In genomic region chr14:76232782-76233181, GRCh38 we compare ENCODE assay signal across 1 cellular context.
TF ChIP-seq lines count a peak whose summit lies in the region.

No MANE protein-coding gene starts in this region.

TF ChIP-seq in HepG2, 621 proteins besides CTCF, POLR2A, EP300 and RAD21 (continued from another document):
- peak; percentile 32; the same call in 1 of the 2 replicates for TF ChIP-seq POGZ (CRISPR knock-in tag; IDR thresholded peaks at IDR 0.05)
- TF ChIP-seq HOXA3 (CRISPR knock-in tag; IDR thresholded peaks at IDR 0.05), result 0 out of 2 replicates have a peak, but pooled peaks have one; percentile 29
- peak; percentile 87 for TF ChIP-seq HNF4A (CRISPR knock-in tag; IDR thresholded peaks at IDR 0.05)
- no peak for TF ChIP-seq NONO (IDR thresholded peaks at IDR 0.05)
- no peak for TF ChIP-seq NONO (CRISPR knock-in tag; conservative IDR thresholded peaks at IDR 0.05)
- TF ChIP-seq ZNF543 (CRISPR knock-in tag; IDR thresholded peaks at IDR 0.05), result no peak
- TF ChIP-seq PHF21A (CRISPR knock-in tag; IDR thresholded peaks at IDR 0.05), result peak; percentile 75
- 0 out of 2 replicates have a peak, but pooled peaks have one; percentile 27 for TF ChIP-seq HNF4G (IDR thresholded peaks at IDR 0.05; ENCODE audit: borderline replicate concordance, low read depth, low read length)
- TF ChIP-seq HNF4G (CRISPR knock-in tag; IDR thresholded peaks at IDR 0.05; ENCODE audit: borderline replicate concordance, low read depth), result no peak
- no peak for TF ChIP-seq SOX13 (IDR thresholded peaks at IDR 0.05)
- TF ChIP-seq SOX13 (CRISPR knock-in tag; conservative IDR thresholded peaks at IDR 0.05 in 1 of 2, IDR thresholded peaks at IDR 0.05 in 1 of 2), result 0 out of 4 replicates have a peak, but pooled peaks of 1 of the 2 experiments have one; percentile 35
- TF ChIP-seq ZBTB33 (CRISPR knock-in tag; IDR thresholded peaks at IDR 0.05), result peak; percentile 54; the same call in 1 of the 2 replicates
- no peak for TF ChIP-seq RNF2 (conservative IDR thresholded peaks at IDR 0.05; ENCODE audit: low read depth)
- 0 out of 2 replicates have a peak, but pooled peaks have one; percentile 26 for TF ChIP-seq ZNF121 (CRISPR knock-in tag; IDR thresholded peaks at IDR 0.05)
- TF ChIP-seq RCOR2 (CRISPR knock-in tag; IDR thresholded peaks at IDR 0.05), result 0 out of 2 replicates have a peak, but pooled peaks have one; percentile 20
- peak; percentile 85; the same call in 1 of the 2 replicates for TF ChIP-seq HOXA9 (CRISPR knock-in tag; IDR thresholded peaks at IDR 0.05; ENCODE audit: borderline replicate concordance)
- TF ChIP-seq ZNF3 (CRISPR knock-in tag; IDR thresholded peaks at IDR 0.05), result no peak
- 0 out of 2 replicates have a peak, but pooled peaks have one; percentile 30 for TF ChIP-seq LCORL (IDR thresholded peaks at IDR 0.05)
- TF ChIP-seq LCORL (CRISPR knock-in tag; IDR thresholded peaks at IDR 0.05), result peak; percentile 74; the same call in 1 of the 2 replicates
- TF ChIP-seq AHDC1 (CRISPR knock-in tag; IDR thresholded peaks at IDR 0.05; ENCODE audit: borderline replicate concordance), result no peak
- 0 out of 2 replicates have a peak, but pooled peaks have one; percentile 17 for TF ChIP-seq SALL1 (CRISPR knock-in tag; IDR thresholded peaks at IDR 0.05)
- peak; percentile 97 for TF ChIP-seq GFI1 (CRISPR knock-in tag; IDR thresholded peaks at IDR 0.05; ENCODE audit: borderline replicate concordance)
- 0 out of 2 replicates have a peak, but pooled peaks have one; percentile 26 for TF ChIP-seq EHMT2 (IDR thresholded peaks at IDR 0.05; ENCODE audit: borderline replicate concordance, low read depth, low read length)
